15 cellular contexts compared by ENCODE assay signal in genomic region chr6:33259032-33259431, GRCh38. TPM values are rescaled to one million over a fixed set of nuclear protein-coding genes. Genes with fewer than 3 reads are reported as not detected.
A peak's percentile ranks its signal among the peaks of the same experiment; 100 is the strongest.
DNase-seq lines count a peak whose midpoint lies in the region; FAIRE-seq and TF ChIP-seq lines count a peak whose summit lies in the region.
"Had no signal": no experiment of that assay in that cellular context is flagged by ENCODE, and none has a peak within 500 bp of the region (broad histone marks: within the 10 kb centered on the region; RNA-seq: fewer than 3 reads in every experiment).

No MANE protein-coding gene starts in this region.

- no peak overlapping the region for H3K4me3 Mint-ChIP-seq in endodermal cell
- H3K4me3 Mint-ChIP-seq: CD8-positive, alpha-beta memory T cell had no signal

- DNase-seq in DMS53 (lab: John Stamatoyannopoulos, UW) (peak; percentile 10), DMS53 treated with DMSO at 0.1 percent for 48 hours (lab: John Stamatoyannopoulos, UW; ENCODE audit: unreplicated experiment) (no peak), NCI-H226 (peak; percentile 20), bronchial epithelial cell (ENCODE audit: low read depth) (peak; percentile 89), trophoblast cell (no peak), NCI-H2171 treated with DMSO at 0.1 percent for 48 hours (lab: John Stamatoyannopoulos, UW) (no peak), endodermal cell (no peak), putamen (ENCODE audit: low spot score) (no peak)
- DNase-seq: CD8-positive, alpha-beta memory T cell; HCEC 1CT had no signal

- no peak overlapping the region for H3K9ac ChIP-seq in trophoblast cell (ENCODE audit: low read length)
- H3K9ac ChIP-seq in endodermal cell (ENCODE audit: extremely low read depth, low read length, poor library complexity, severe bottlenecking) = no peak overlapping the region
- H3K9ac ChIP-seq: BLaER1 had no signal

- H3K4me1 ChIP-seq in trophoblast cell (ENCODE audit: control insufficient read depth in 1 of 2, insufficient read depth in 2 of 2, low read length in 2 of 2) = no peaks in the 10 kb centered on the region
- H3K4me1 ChIP-seq in endodermal cell (ENCODE audit: control insufficient read depth, insufficient read depth, low read length) = no peaks in the 10 kb centered on the region
- H3K4me1 ChIP-seq: BLaER1 had no signal

- no peak overlapping the region for H3K4me2 ChIP-seq in trophoblast cell (ENCODE audit: low read length)
- H3K4me2 ChIP-seq: BLaER1 had no signal

- FAIRE-seq in bronchial epithelial cell (lab: Jason Lieb, UNC) = no peak

- TF ChIP-seq CTCF in bronchial epithelial cell (IDR thresholded peaks at IDR 0.05; ENCODE audit: insufficient read depth, low read length, severe bottlenecking) (no peak), endodermal cell (conservative IDR thresholded peaks at IDR 0.05) (no peak)

- H3K14ac ChIP-seq in trophoblast cell (ENCODE audit: low read length) = no peak overlapping the region

- H3K27ac ChIP-seq in trophoblast cell (ENCODE audit: low read depth, low read length) = no peak overlapping the region
- no peak overlapping the region for H3K27ac ChIP-seq in endodermal cell (ENCODE audit: low read depth, low read length)
- H3K27ac ChIP-seq: 22Rv1, BLaER1, HL-60 had no signal

- H4K8ac ChIP-seq in trophoblast cell (ENCODE audit: low read depth, low read length) = no peak overlapping the region

- H3K27ac Mint-ChIP-seq in endodermal cell = no peak overlapping the region

- no peak overlapping the region for H3K23ac ChIP-seq in trophoblast cell (ENCODE audit: low read length)

- peaks cover 16% of the 10 kb centered on the region for H3K9me3 Mint-ChIP-seq in endodermal cell
- H3K9me3 Mint-ChIP-seq: CD8-positive, alpha-beta memory T cell had no signal

- H4K91ac ChIP-seq in trophoblast cell (ENCODE audit: low read depth, low read length) = no peak overlapping the region

- H3K36me3 ChIP-seq in bronchial epithelial cell (ENCODE audit: control insufficient read depth, insufficient read depth, low read length) = peaks cover 3% of the 10 kb centered on the region
- peaks cover 17 to 24% of the 10 kb centered on the region in 2 experiments for H3K36me3 ChIP-seq in trophoblast cell (ENCODE audit: control insufficient read depth in 1 of 2, insufficient read depth in 2 of 2, low read length in 2 of 2)
- H3K36me3 ChIP-seq in endodermal cell (ENCODE audit: control insufficient read depth, insufficient read depth, low read length) = peaks cover 61% of the 10 kb centered on the region

- H2BK5ac ChIP-seq in trophoblast cell (ENCODE audit: low read depth, low read length, poor library complexity) = no peak overlapping the region

- no peaks in the 10 kb centered on the region for H3K27me3 Mint-ChIP-seq in endodermal cell (ENCODE audit: insufficient read depth)
- H3K27me3 Mint-ChIP-seq: CD8-positive, alpha-beta memory T cell had no signal

- no peak overlapping the region for H2BK12ac ChIP-seq in trophoblast cell (ENCODE audit: low read length)

- H2BK120ac ChIP-seq in trophoblast cell (ENCODE audit: insufficient read depth, low read length, poor library complexity) = no peak overlapping the region

- H3K9me3 ChIP-seq in trophoblast cell (ENCODE audit: insufficient read depth, low read depth, low read length) (no peaks in the 10 kb centered on the region), endodermal cell (ENCODE audit: control insufficient read depth, low read length) (peaks cover 19% of the 10 kb centered on the region)
- H3K9me3 ChIP-seq: BLaER1, Caco-2 had no signal

- H4K12ac ChIP-seq in trophoblast cell (ENCODE audit: low read depth, low read length) = peak overlapping the region; percentile 30

- no CpG with 5 or more reads among the region's 5 CpGs for WGBS in trophoblast cell (ENCODE audit: extremely low coverage, insufficient coverage, insufficient read length)
- 94% methylated on average over 4 to 5 of the region's 5 CpGs for WGBS in endodermal cell (ENCODE audit: insufficient coverage in 1 of 2, insufficient read length in 1 of 2), 2 experiments

- no peak overlapping the region for H2AFZ ChIP-seq in trophoblast cell (ENCODE audit: insufficient read depth, low read length, poor library complexity)

- peaks cover 59% of the 10 kb centered on the region for H3K36me3 Mint-ChIP-seq in endodermal cell (ENCODE audit: low read depth)

- H3K79me1 ChIP-seq in trophoblast cell (ENCODE audit: low read length) = no peaks in the 10 kb centered on the region

- H2AK5ac ChIP-seq in trophoblast cell (ENCODE audit: low read length) = no peak overlapping the region

- H3K4ac ChIP-seq in trophoblast cell (ENCODE audit: low read depth, low read length) = no peak overlapping the region

- H3K4me3 ChIP-seq in bronchial epithelial cell (ENCODE audit: low read depth, low read length) = no peak overlapping the region
- no peak overlapping the region for H3K4me3 ChIP-seq in trophoblast cell (ENCODE audit: low read depth, low read length)
- H3K4me3 ChIP-seq in endodermal cell (ENCODE audit: low read length) = no peak overlapping the region
- H3K4me3 ChIP-seq: BLaER1 had no signal

- H3K79me2 ChIP-seq in trophoblast cell (ENCODE audit: control insufficient read depth, insufficient read depth, low read length, poor library complexity) = no peaks in the 10 kb centered on the region

- H3K27me3 ChIP-seq in bronchial epithelial cell (ENCODE audit: control insufficient read depth, insufficient read depth, low read length) (no peaks in the 10 kb centered on the region), trophoblast cell (ENCODE audit: insufficient read depth, low read length) (no peaks in the 10 kb centered on the region), endodermal cell (ENCODE audit: control insufficient read depth, insufficient read depth, low read length, poor library complexity, severe bottlenecking) (no peaks in the 10 kb centered on the region)
- H3K27me3 ChIP-seq: BLaER1 had no signal

- H3K4me1 Mint-ChIP-seq in endodermal cell = no peaks in the 10 kb centered on the region

- H3K18ac ChIP-seq in trophoblast cell (ENCODE audit: low read length) = no peak overlapping the region

RNA-seq across cellular contexts. Expression of gene VPS52, which starts 12.6 kb away (rescaled TPM):
- total RNA-seq in bronchial epithelial cell (22.1 and 32.5 TPM in 2 replicates), endodermal cell (10 to 100 TPM; 51.4 to 63.9 TPM)
- 38.7 and 41.6 TPM in 2 replicates for polyA plus RNA-seq in trophoblast cell (2013)
- 63.6 TPM for polyA plus RNA-seq in endodermal cell (2013, experiment 1 of 2)
- 53.0 TPM for polyA plus RNA-seq in endodermal cell (2013, experiment 2 of 2)

RNA-seq across cellular contexts. Expression of gene RPS18, which starts 12.8 kb away (rescaled TPM):
- total RNA-seq in bronchial epithelial cell = 9,289 and 12,112 TPM in 2 replicates
- polyA plus RNA-seq in trophoblast cell (2013) = 5,560 and 5,594 TPM in 2 replicates
- total RNA-seq in endodermal cell = 1,000 to 10,000 TPM; 2,541 to 3,009 TPM
- 3,245 TPM for polyA plus RNA-seq in endodermal cell (2013, experiment 1 of 2)
- polyA plus RNA-seq in endodermal cell (2013, experiment 2 of 2) = 3,023 TPM

RNA-seq across cellular contexts. Expression of gene B3GALT4, which starts 17.9 kb away (rescaled TPM):
- 3.9 and 16.9 TPM in 2 replicates for total RNA-seq in bronchial epithelial cell
- polyA plus RNA-seq in trophoblast cell (2013) = 4.4 TPM in 2 replicates
- 1 to 10 TPM; 3.9 to 5.5 TPM for total RNA-seq in endodermal cell
- polyA plus RNA-seq in endodermal cell (2013, experiment 1 of 2) = 3.5 TPM
- 3.2 TPM for polyA plus RNA-seq in endodermal cell (2013, experiment 2 of 2)
- total RNA-seq: H4 had no signal

RNA-seq across cellular contexts. Expression of gene WDR46, which starts 30.0 kb away (rescaled TPM):
- total RNA-seq in bronchial epithelial cell (59.5 and 132 TPM in 2 replicates), endodermal cell (10 to 100 TPM; 42.9 to 62.5 TPM)
- polyA plus RNA-seq in trophoblast cell (2013) = 60.7 and 63.5 TPM in 2 replicates
- 41.0 TPM for polyA plus RNA-seq in endodermal cell (2013, experiment 1 of 2)
- 32.0 TPM for polyA plus RNA-seq in endodermal cell (2013, experiment 2 of 2)

RNA-seq across cellular contexts. Expression of gene PFDN6, which starts 30.4 kb away (rescaled TPM):
- total RNA-seq in bronchial epithelial cell (61.7 and 64.5 TPM in 2 replicates), endodermal cell (10 to 100 TPM; 69.9 to 86.4 TPM)
- polyA plus RNA-seq in trophoblast cell (2013) = 67.7 and 69.0 TPM in 2 replicates
- polyA plus RNA-seq in endodermal cell (2013, experiment 1 of 2) = 91.1 TPM
- 84.9 TPM for polyA plus RNA-seq in endodermal cell (2013, experiment 2 of 2)

Comparison
In these comparisons a context has a peak if more than half of its experiments do, and no peak if none do; other contexts are left out.
1. DNase-seq: peak in DMS53 (single experiment), NCI-H226 (single experiment) and bronchial epithelial cell (single experiment); none in DMS53 treated with DMSO at 0.1 percent for 48 hours (single experiment), trophoblast cell (0 of 2), NCI-H2171 treated with DMSO at 0.1 percent for 48 hours (single experiment), endodermal cell (single experiment) and putamen (single experiment).